1 cellular context compared by ENCODE assay signal in the genomic region with DNA sequence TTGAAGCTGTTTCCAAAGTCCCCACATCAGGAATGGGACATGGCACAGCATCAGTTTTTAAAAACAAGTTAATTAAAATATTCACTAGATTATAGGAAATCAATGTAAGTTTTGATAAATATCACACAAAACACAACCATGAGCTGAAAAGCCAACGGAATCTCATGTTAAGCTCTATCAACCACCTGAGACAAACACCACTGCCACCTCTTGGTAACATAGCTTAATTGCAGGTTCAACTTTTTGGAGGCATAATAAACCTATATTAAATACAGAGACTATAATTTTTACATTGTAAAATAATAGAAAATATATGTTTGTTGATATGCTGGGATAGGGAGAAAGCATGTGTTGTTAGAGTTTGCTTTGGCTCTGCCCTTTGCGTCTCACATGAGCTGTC.
TF ChIP-seq lines count a peak whose summit lies in the region.

No MANE protein-coding gene starts in this region.

TF ChIP-seq in K562, 482 proteins besides CTCF, POLR2A, EP300 and RAD21:
- no peak for TF ChIP-seq TBL1XR1 (IDR thresholded peaks at IDR 0.05; ENCODE audit: low read length in 2 of 2)
- no peak for TF ChIP-seq ATF1 (CRISPR knock-in tag; IDR thresholded peaks at IDR 0.05)
- no peak for TF ChIP-seq ATF1 (tag; IDR thresholded peaks at IDR 0.05)
- TF ChIP-seq, protein P1, sequence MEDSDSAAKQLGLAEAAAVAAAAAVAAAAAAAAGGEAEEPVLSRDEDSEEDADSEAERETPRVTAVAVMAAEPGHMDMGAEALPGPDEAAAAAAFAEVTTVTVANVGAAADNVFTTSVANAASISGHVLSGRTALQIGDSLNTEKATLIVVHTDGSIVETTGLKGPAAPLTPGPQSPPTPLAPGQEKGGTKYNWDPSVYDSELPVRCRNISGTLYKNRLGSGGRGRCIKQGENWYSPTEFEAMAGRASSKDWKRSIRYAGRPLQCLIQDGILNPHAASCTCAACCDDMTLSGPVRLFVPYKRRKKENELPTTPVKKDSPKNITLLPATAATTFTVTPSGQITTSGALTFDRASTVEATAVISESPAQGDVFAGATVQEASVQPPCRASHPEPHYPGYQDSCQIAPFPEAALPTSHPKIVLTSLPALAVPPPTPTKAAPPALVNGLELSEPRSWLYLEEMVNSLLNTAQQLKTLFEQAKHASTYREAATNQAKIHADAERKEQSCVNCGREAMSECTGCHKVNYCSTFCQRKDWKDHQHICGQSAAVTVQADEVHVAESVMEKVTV (CRISPR knock-in tag; IDR thresholded peaks at IDR 0.05) = peak; percentile 48
- TF ChIP-seq CREB3 (tag; conservative IDR thresholded peaks at IDR 0.05; ENCODE audit: low read depth) = no peak
- TF ChIP-seq TFAM (CRISPR knock-in tag; conservative IDR thresholded peaks at IDR 0.05) = no peak
- TF ChIP-seq TEAD4 (IDR thresholded peaks at IDR 0.05; ENCODE audit: low read length) = no peak
- TF ChIP-seq TEAD4 (CRISPR knock-in tag; IDR thresholded peaks at IDR 0.05; ENCODE audit: borderline replicate concordance) = no peak
- TF ChIP-seq, protein P2, sequence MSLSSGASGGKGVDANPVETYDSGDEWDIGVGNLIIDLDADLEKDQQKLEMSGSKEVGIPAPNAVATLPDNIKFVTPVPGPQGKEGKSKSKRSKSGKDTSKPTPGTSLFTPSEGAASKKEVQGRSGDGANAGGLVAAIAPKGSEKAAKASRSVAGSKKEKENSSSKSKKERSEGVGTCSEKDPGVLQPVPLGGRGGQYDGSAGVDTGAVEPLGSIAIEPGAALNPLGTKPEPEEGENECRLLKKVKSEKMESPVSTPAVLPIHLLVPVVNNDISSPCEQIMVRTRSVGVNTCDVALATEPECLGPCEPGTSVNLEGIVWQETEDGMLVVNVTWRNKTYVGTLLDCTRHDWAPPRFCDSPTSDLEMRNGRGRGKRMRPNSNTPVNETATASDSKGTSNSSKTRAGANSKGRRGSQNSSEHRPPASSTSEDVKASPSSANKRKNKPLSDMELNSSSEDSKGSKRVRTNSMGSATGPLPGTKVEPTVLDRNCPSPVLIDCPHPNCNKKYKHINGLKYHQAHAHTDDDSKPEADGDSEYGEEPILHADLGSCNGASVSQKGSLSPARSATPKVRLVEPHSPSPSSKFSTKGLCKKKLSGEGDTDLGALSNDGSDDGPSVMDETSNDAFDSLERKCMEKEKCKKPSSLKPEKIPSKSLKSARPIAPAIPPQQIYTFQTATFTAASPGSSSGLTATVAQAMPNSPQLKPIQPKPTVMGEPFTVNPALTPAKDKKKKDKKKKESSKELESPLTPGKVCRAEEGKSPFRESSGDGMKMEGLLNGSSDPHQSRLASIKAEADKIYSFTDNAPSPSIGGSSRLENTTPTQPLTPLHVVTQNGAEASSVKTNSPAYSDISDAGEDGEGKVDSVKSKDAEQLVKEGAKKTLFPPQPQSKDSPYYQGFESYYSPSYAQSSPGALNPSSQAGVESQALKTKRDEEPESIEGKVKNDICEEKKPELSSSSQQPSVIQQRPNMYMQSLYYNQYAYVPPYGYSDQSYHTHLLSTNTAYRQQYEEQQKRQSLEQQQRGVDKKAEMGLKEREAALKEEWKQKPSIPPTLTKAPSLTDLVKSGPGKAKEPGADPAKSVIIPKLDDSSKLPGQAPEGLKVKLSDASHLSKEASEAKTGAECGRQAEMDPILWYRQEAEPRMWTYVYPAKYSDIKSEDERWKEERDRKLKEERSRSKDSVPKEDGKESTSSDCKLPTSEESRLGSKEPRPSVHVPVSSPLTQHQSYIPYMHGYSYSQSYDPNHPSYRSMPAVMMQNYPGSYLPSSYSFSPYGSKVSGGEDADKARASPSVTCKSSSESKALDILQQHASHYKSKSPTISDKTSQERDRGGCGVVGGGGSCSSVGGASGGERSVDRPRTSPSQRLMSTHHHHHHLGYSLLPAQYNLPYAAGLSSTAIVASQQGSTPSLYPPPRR (CRISPR knock-in tag; IDR thresholded peaks at IDR 0.05; ENCODE audit: borderline replicate concordance) = no peak
- no peak for TF ChIP-seq PURB (CRISPR knock-in tag; IDR thresholded peaks at IDR 0.05; ENCODE audit: low read depth)
- TF ChIP-seq U2AF1 (optimal IDR thresholded peaks at IDR 0.05; ENCODE audit: low read depth, low read length) = no peak
- no peak for TF ChIP-seq CREB3L1 (IDR thresholded peaks at IDR 0.05; ENCODE audit: borderline replicate concordance, low read depth)
- TF ChIP-seq AFF1 (IDR thresholded peaks at IDR 0.05; ENCODE audit: low read depth in 1 of 2, partially characterized antibody in 2 of 2) = no peak
- peak; percentile 70; the same call in 1 of the 2 replicates for TF ChIP-seq ZNF766 (CRISPR knock-in tag; conservative IDR thresholded peaks at IDR 0.05)
- no peak for TF ChIP-seq SMAD4 (CRISPR knock-in tag; conservative IDR thresholded peaks at IDR 0.05)
